In genomic region chr19:10106100-10106936, GRCh38 we compare ENCODE assay signal across 1 cellular context.
A peak's percentile ranks its signal among the peaks of the same experiment; 100 is the strongest.
TF ChIP-seq lines count a peak whose summit lies in the region.

Gene PPAN (plus strand): TSS chr19:10106362. CDS start chr19:10106395, 33 bp downstream.

TF ChIP-seq in HEK293, 187 proteins besides CTCF, POLR2A, EP300 and RAD21 (continued from another document):
- TF ChIP-seq, protein P1, sequence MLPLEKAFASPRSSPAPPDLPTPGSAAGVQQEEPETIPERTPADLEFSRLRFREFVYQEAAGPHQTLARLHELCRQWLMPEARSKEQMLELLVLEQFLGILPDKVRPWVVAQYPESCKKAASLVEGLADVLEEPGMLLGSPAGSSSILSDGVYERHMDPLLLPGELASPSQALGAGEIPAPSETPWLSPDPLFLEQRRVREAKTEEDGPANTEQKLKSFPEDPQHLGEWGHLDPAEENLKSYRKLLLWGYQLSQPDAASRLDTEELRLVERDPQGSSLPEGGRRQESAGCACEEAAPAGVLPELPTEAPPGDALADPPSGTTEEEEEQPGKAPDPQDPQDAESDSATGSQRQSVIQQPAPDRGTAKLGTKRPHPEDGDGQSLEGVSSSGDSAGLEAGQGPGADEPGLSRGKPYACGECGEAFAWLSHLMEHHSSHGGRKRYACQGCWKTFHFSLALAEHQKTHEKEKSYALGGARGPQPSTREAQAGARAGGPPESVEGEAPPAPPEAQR (tag by site-specific recombination; IDR thresholded peaks at IDR 0.05): no peak
- TF ChIP-seq ZSCAN30 (tag by site-specific recombination; IDR thresholded peaks at IDR 0.05) (no peak), ZNF561 (tag by site-specific recombination; IDR thresholded peaks at IDR 0.05; ENCODE audit: borderline replicate concordance) (no peak; the same call in 1 of the 2 replicates), ZBTB20 (tag by site-specific recombination; IDR thresholded peaks at IDR 0.05) (peak; percentile 26; the same call in 1 of the 2 replicates), ZNF449 (tag by site-specific recombination; IDR thresholded peaks at IDR 0.05) (no peak), ZNF248 (tag by site-specific recombination; IDR thresholded peaks at IDR 0.05) (no peak), ZNF433 (tag by site-specific recombination; IDR thresholded peaks at IDR 0.05; ENCODE audit: low read depth) (no peak), BCL11A (tag by site-specific recombination; IDR thresholded peaks at IDR 0.05; ENCODE audit: low read depth) (no peak), ZNF37A (tag by site-specific recombination; IDR thresholded peaks at IDR 0.05) (no peak), ZNF791 (tag by site-specific recombination; IDR thresholded peaks at IDR 0.05) (no peak), ZNF530 (tag by site-specific recombination; IDR thresholded peaks at IDR 0.05; ENCODE audit: low read depth) (no peak), ZNF660 (tag by site-specific recombination; IDR thresholded peaks at IDR 0.05) (no peak)
